Comparison of ENCODE assay signal across 18 cellular contexts in genomic region chr16:1639282-1639681, GRCh38.
"Had no signal": no experiment of that assay in that cellular context is flagged by ENCODE, and none has a peak within 500 bp of the region (broad histone marks: within the 10 kb centered on the region; RNA-seq: fewer than 3 reads in every experiment).

No MANE protein-coding gene starts in this region.

- H3K27ac Mint-ChIP-seq: activated CD4-positive, alpha-beta T cell treated with anti-CD3 and anti-CD28 coated beads, Interleukin-2, amount 10 ng/mL, durations not matched to agents 7 days and 5 days; activated CD8-positive, alpha-beta T cell treated with anti-CD3 and anti-CD28 coated beads, Interleukin-2, amount 10 ng/mL, durations not matched to agents 7 days and 5 days; activated naive CD4-positive, alpha-beta T cell treated with anti-CD3 and anti-CD28 coated beads for 36 hours; activated naive CD8-positive, alpha-beta T cell treated with anti-CD3 and anti-CD28 coated beads, Interleukin-2, amount 50 U/mL, for 24 hours; activated T-cell treated with anti-CD3 and anti-CD28 coated beads, Interleukin-2, amount 50 U/mL, for 24 hours; activated T-helper 2 cell treated with anti-CD3 and anti-CD28 coated beads, Interferon-gamma antibody, Interleukin-2, Interleukin-4, amounts not matched to agents 10 μg/mL and 5 μg/mL and 100 μg/mL, durations not matched to agents 14 hours and 24 hours and 36 hours; memory B cell; T-cell had no signal

- H3K27me3 ChIP-seq: brain microvascular endothelial cell, tibial artery had no signal

- ATAC-seq: activated CD8-positive, alpha-beta T cell treated with anti-CD3 and anti-CD28 coated beads, Interleukin-2, amount 10 ng/mL, durations not matched to agents 7 days and 5 days; activated naive CD8-positive, alpha-beta T cell treated with anti-CD3 and anti-CD28 coated beads, Interleukin-2, amount 50 U/mL, for 24 hours; mucosa of descending colon; T-cell had no signal

- H3K9me3 Mint-ChIP-seq: activated CD4-positive, alpha-beta T cell treated with anti-CD3 and anti-CD28 coated beads, Interleukin-2, amount 10 ng/mL, durations not matched to agents 7 days and 5 days; activated naive CD4-positive, alpha-beta T cell treated with anti-CD3 and anti-CD28 coated beads for 36 hours; activated naive CD8-positive, alpha-beta T cell treated with anti-CD3 and anti-CD28 coated beads, Interleukin-2, amount 50 U/mL, for 24 hours; activated T-cell treated with anti-CD3 and anti-CD28 coated beads, Interleukin-2, amount 50 U/mL, for 24 hours; activated T-helper 2 cell treated with anti-CD3 and anti-CD28 coated beads, Interferon-gamma antibody, Interleukin-2, Interleukin-4, amounts not matched to agents 10 μg/mL and 5 μg/mL and 100 μg/mL, durations not matched to agents 14 hours and 24 hours and 36 hours; memory B cell; naive B cell; T-cell had no signal

- H3K4me3 Mint-ChIP-seq: activated CD4-positive, alpha-beta T cell treated with anti-CD3 and anti-CD28 coated beads, Interleukin-2, amount 10 ng/mL, durations not matched to agents 7 days and 5 days; activated CD8-positive, alpha-beta T cell treated with anti-CD3 and anti-CD28 coated beads, Interleukin-2, amount 10 ng/mL, durations not matched to agents 7 days and 5 days; activated naive CD4-positive, alpha-beta T cell treated with anti-CD3 and anti-CD28 coated beads for 36 hours; activated naive CD8-positive, alpha-beta T cell treated with anti-CD3 and anti-CD28 coated beads, Interleukin-2, amount 50 U/mL, for 24 hours; activated T-cell treated with anti-CD3 and anti-CD28 coated beads, Interleukin-2, amount 50 U/mL, for 24 hours; memory B cell; naive B cell; T-cell had no signal

- DNase-seq: activated CD4-positive, alpha-beta T cell treated with anti-CD3 and anti-CD28 coated beads, Interleukin-2, amount 10 ng/mL, durations not matched to agents 7 days and 5 days; activated CD4-positive, CD25-positive, alpha-beta regulatory T cell; activated CD8-positive, alpha-beta T cell treated with anti-CD3 and anti-CD28 coated beads, Interleukin-2, amount 10 ng/mL, durations not matched to agents 7 days and 5 days; activated naive CD4-positive, alpha-beta T cell treated with anti-CD3 and anti-CD28 coated beads for 36 hours; activated naive CD8-positive, alpha-beta T cell treated with anti-CD3 and anti-CD28 coated beads, Interleukin-2, amount 50 U/mL, for 24 hours; activated T-cell treated with anti-CD3 and anti-CD28 coated beads, Interleukin-2, amount 50 U/mL, for 24 hours; aorta; brain microvascular endothelial cell; central memory CD4-positive, alpha-beta T cell; head of caudate nucleus; mucosa of descending colon; naive B cell; stimulated activated naive CD4-positive, alpha-beta T cell; T-cell; T-helper 9 cell; tibial artery had no signal

- H3K9me3 ChIP-seq: mucosa of descending colon, tibial artery had no signal

- H3K27ac ChIP-seq: brain microvascular endothelial cell, tibial artery had no signal

- H3K27me3 Mint-ChIP-seq: activated CD4-positive, alpha-beta T cell treated with anti-CD3 and anti-CD28 coated beads, Interleukin-2, amount 10 ng/mL, durations not matched to agents 7 days and 5 days; activated naive CD8-positive, alpha-beta T cell treated with anti-CD3 and anti-CD28 coated beads, Interleukin-2, amount 50 U/mL, for 24 hours; activated T-cell treated with anti-CD3 and anti-CD28 coated beads, Interleukin-2, amount 50 U/mL, for 24 hours; memory B cell; naive B cell; T-cell had no signal

- H3K4me1 ChIP-seq: tibial artery had no signal
